ENCODE assay signal across 14 cellular contexts in the genomic region with DNA sequence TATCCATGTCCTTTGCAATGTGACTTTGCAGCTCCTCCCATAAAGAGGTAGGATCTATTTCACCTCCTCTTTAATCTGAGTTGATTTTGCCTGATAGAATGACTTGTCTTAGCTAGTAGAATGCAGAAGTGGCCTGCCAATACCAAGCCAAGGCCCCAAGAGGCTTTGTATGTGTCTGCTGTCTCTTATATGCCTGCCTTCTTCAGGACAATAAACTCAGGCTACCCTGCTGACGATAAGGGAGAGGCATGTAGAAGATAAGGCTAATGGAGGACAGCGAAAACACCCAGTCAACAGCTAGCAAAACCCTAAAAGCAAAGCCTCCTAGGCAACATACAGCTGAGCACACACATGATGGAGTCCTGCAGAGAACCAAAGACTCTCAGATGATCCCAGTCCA.
"Had no signal": no experiment of that assay in that cellular context is flagged by ENCODE, and none has a peak within 500 bp of the region (broad histone marks: within the 10 kb centered on the region; RNA-seq: fewer than 3 reads in every experiment).

No MANE protein-coding gene starts in this region.

- H3K4me3 Mint-ChIP-seq: activated CD4-positive, alpha-beta T cell treated with anti-CD3 and anti-CD28 coated beads, Interleukin-2, amount 10 ng/mL, durations not matched to agents 24 days and 14 days; activated naive CD4-positive, alpha-beta T cell treated with anti-CD3 and anti-CD28 coated beads for 36 hours had no signal

- H3K36me3 ChIP-seq: colonic mucosa, gastroesophageal sphincter, tibial artery, uterus had no signal

- H3K9me3 Mint-ChIP-seq: activated CD4-positive, alpha-beta T cell treated with anti-CD3 and anti-CD28 coated beads, Interleukin-2, amount 10 ng/mL, durations not matched to agents 24 days and 14 days; activated naive CD4-positive, alpha-beta T cell treated with anti-CD3 and anti-CD28 coated beads for 36 hours; WTC11 had no signal

- H3K36me3 Mint-ChIP-seq: WTC11 had no signal

- FAIRE-seq: kidney, small intestine had no signal

- H3K4me1 ChIP-seq: colonic mucosa, uterus had no signal

- H3K4me3 ChIP-seq: colonic mucosa, gastroesophageal sphincter, tibial artery, uterus had no signal

- H3K27ac Mint-ChIP-seq: activated CD4-positive, alpha-beta T cell treated with anti-CD3 and anti-CD28 coated beads, Interleukin-2, amount 10 ng/mL, durations not matched to agents 24 days and 14 days; activated naive CD4-positive, alpha-beta T cell treated with anti-CD3 and anti-CD28 coated beads for 36 hours; WTC11 had no signal

- DNase-seq: activated CD4-positive, alpha-beta T cell treated with anti-CD3 and anti-CD28 coated beads, Interleukin-2, amount 10 ng/mL, durations not matched to agents 24 days and 14 days; activated naive CD4-positive, alpha-beta T cell treated with anti-CD3 and anti-CD28 coated beads for 36 hours; caudate nucleus; colonic mucosa; effector CD4-positive, alpha-beta T cell; kidney; left ventricle myocardium superior; retina; small intestine; T-helper 9 cell; tibial artery; uterus had no signal

- ATAC-seq: gastroesophageal sphincter, left ventricle myocardium superior, WTC11 had no signal

- H3K27me3 ChIP-seq: colonic mucosa, gastroesophageal sphincter, tibial artery, uterus had no signal

- H3K9me3 ChIP-seq: colonic mucosa, gastroesophageal sphincter, tibial artery, uterus had no signal

- H3K27ac ChIP-seq: colonic mucosa, gastroesophageal sphincter, tibial artery, uterus had no signal
